In the genomic region with DNA sequence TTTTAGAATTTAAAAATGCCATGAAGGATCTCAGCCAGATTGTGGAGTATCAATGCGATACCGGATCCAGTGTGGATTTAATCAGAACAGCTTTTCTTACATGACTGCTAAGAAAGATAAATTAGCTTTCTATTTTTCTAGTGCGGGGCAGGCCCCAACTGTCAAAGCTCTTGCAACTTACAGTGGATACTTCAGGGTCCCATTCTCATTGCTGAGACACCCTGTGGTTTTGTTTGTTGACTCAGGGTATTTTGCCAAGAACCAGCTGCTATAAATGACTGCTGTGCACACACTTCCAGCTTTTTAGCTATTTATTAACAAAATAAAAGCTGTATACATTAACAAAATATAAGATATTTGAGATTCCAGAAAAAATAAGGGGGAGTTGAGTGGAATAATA, we compare ENCODE assay signal across 12 cellular contexts.
DNase-seq lines count a peak whose midpoint lies in the region; ATAC-seq and TF ChIP-seq lines count a peak whose summit lies in the region.
"Had no signal": no experiment of that assay in that cellular context is flagged by ENCODE, and none has a peak within 500 bp of the region (broad histone marks: within the 10 kb centered on the region; RNA-seq: fewer than 3 reads in every experiment).

No MANE protein-coding gene starts in this region.

- TF ChIP-seq EP300 in ovary (IDR thresholded peaks at IDR 0.05) = no peak

- H4K8ac ChIP-seq in neuronal stem cell (ENCODE audit: low read depth, low read length) = no peak overlapping the region

- no peak overlapping the region for H3K18ac ChIP-seq in neuronal stem cell (ENCODE audit: low read length)

- no peak overlapping the region for H3K4me2 ChIP-seq in neuronal stem cell (ENCODE audit: insufficient read depth, low read length, poor library complexity, severe bottlenecking)

- H3K4me1 ChIP-seq in ovary (ENCODE audit: insufficient read depth) (no peaks in the 10 kb centered on the region), neuronal stem cell (ENCODE audit: control insufficient read depth in 2 of 2, insufficient read depth in 1 of 2, low read depth in 1 of 2, low read length in 2 of 2) (no peaks in the 10 kb centered on the region)
- H3K4me1 ChIP-seq: right atrium auricular region had no signal

- no peak for ATAC-seq in HG02840 (IDR thresholded peaks at IDR 0.05; ENCODE audit: low FRiP score, unreplicated experiment)

- no peak overlapping the region for H2BK120ac ChIP-seq in neuronal stem cell (ENCODE audit: low read depth, low read length)

- no peak overlapping the region for H3K14ac ChIP-seq in neuronal stem cell (ENCODE audit: low read length)

- H3K27me3 ChIP-seq in ovary (no peaks in the 10 kb centered on the region), neuronal stem cell (ENCODE audit: control insufficient read depth in 3 of 3, insufficient read depth in 3 of 3, low read depth in 1 of 3, low read length in 3 of 3) (no peaks in the 10 kb centered on the region)
- H3K27me3 ChIP-seq: right atrium auricular region had no signal

- H2BK15ac ChIP-seq in neuronal stem cell (ENCODE audit: low read length) = no peak overlapping the region

- no peak overlapping the region for H3K9ac ChIP-seq in neuronal stem cell (ENCODE audit: low read depth, low read length, poor library complexity)

- H3K79me1 ChIP-seq in neuronal stem cell (ENCODE audit: low read depth, low read length) = no peaks in the 10 kb centered on the region

- no peak overlapping the region for H3K23ac ChIP-seq in neuronal stem cell (ENCODE audit: low read depth, low read length, poor library complexity)

- no peak overlapping the region for H2BK5ac ChIP-seq in neuronal stem cell (ENCODE audit: low read length)

- H3K4me3 ChIP-seq in choroid plexus epithelial cell (ENCODE audit: low read depth, low read length) (no peak overlapping the region), ovary (no peak overlapping the region), neuronal stem cell (ENCODE audit: low read length in 2 of 2) (no peak overlapping the region)
- H3K4me3 ChIP-seq: right atrium auricular region had no signal

- H3K4ac ChIP-seq in neuronal stem cell (ENCODE audit: low read length) = no peak overlapping the region

- WGBS in ovary, 3 donors = 38 to 59% (median 51%) methylated on average over 3 of the region's 3 CpGs
- WGBS in neuronal stem cell (ENCODE audit: extremely low coverage in 2 of 2, insufficient read length in 2 of 2, insufficient replicate concordance in 1 of 2), 2 donors = no CpG with 5 or more reads among the region's 3 CpGs

- TF ChIP-seq POLR2A in ovary (IDR thresholded peaks at IDR 0.05) = no peak

- H4K91ac ChIP-seq in neuronal stem cell (ENCODE audit: low read depth, low read length, poor library complexity) = no peak overlapping the region

- TF ChIP-seq CTCF in choroid plexus epithelial cell (conservative IDR thresholded peaks at IDR 0.05; ENCODE audit: low read depth, low read length) (no peak), ovary (IDR thresholded peaks at IDR 0.05) (no peak)

- no peak overlapping the region for H2AFZ ChIP-seq in neuronal stem cell (ENCODE audit: low read length)

- H3K36me3 ChIP-seq in ovary (no peaks in the 10 kb centered on the region), neuronal stem cell (replicated peaks in 1 of 2; ENCODE audit: control insufficient read depth in 2 of 2, insufficient read depth in 2 of 2, low read length in 2 of 2) (peaks cover 2 to 63% of the 10 kb centered on the region in 2 donors)

- H2BK12ac ChIP-seq in neuronal stem cell (ENCODE audit: low read length) = no peak overlapping the region

- H2AK5ac ChIP-seq in neuronal stem cell (ENCODE audit: low read depth, low read length) = no peak overlapping the region

- intact Hi-C loops in ovary (cut with DNase I) = loop anchor here in 3 of 4 donors (5.0 to 10.0 kb wide), 2 partner anchors 232 to 240 kb away; no protein-coding TSS in a partner anchor

- peak; percentile 51 for DNase-seq in DMS 273 (lab: John Stamatoyannopoulos, UW; ENCODE audit: unreplicated experiment)
- DNase-seq in DMS 273 treated with DMSO at 0.1 percent for 48 hours (lab: John Stamatoyannopoulos, UW) = no peak
- DNase-seq in NCI-H446 (lab: John Stamatoyannopoulos, UW) = peak; percentile 25 to 71
- peak; percentile 93 for DNase-seq in choroid plexus epithelial cell (ENCODE audit: low read depth)
- peak; percentile 83 for DNase-seq in smooth muscle cell of the brain vasculature (ENCODE audit: low read depth, low spot score)
- no peak for DNase-seq in ovary
- no peak for DNase-seq in neuronal stem cell (ENCODE audit: low spot score)
- DNase-seq: activated CD4-positive, alpha-beta T cell treated with anti-CD3 and anti-CD28 coated beads, Interleukin-2, amount 10 ng/mL, durations not matched to agents 7 days and 5 days; KBM-7; Right ventricle myocardium superior had no signal

- H3K9me3 ChIP-seq in ovary = no peaks in the 10 kb centered on the region
- H3K9me3 ChIP-seq in neuronal stem cell (replicated peaks in 1 of 2; ENCODE audit: control insufficient read depth in 2 of 2, insufficient read depth in 1 of 2, low read depth in 1 of 2, low read length in 2 of 2) = no peaks in the 10 kb centered on the region
- H3K9me3 ChIP-seq: right atrium auricular region had no signal

- H3K27ac ChIP-seq in ovary (no peak overlapping the region), neuronal stem cell (replicated peaks; ENCODE audit: low read length) (no peak overlapping the region)
- H3K27ac ChIP-seq: right atrium auricular region had no signal

Comparison
In these comparisons a context has a peak if more than half of its experiments do, and no peak if none do; other contexts are left out.
1. DNase-seq: peak in DMS 273 (single experiment), NCI-H446 (2 of 2), choroid plexus epithelial cell (single experiment) and smooth muscle cell of the brain vasculature (single experiment); none in DMS 273 treated with DMSO at 0.1 percent for 48 hours (single experiment), ovary (0 of 5) and neuronal stem cell (single experiment).